1 cellular context compared by ENCODE assay signal in the genomic region with DNA sequence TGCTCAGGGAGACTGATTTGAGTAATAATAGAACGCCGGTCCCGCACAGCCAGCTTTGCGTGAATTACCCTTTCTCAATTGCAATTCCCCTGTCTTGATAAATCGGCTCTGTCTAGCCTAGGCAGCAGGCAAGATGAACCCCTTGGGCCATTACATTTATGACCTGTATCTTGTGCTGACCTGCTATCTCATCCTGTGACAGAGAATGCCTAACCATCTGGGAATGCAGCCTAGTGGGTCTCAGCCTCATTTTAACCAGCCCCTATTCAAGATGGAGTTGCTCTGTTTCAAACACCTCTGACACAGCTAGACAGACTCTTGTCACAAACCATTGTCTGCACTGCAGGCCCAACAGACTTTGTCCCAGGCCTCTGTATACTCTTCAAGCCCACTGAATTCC.
TF ChIP-seq lines count a peak whose summit lies in the region.

No MANE protein-coding gene starts in this region.

TF ChIP-seq in GM23338, 12 proteins besides CTCF, POLR2A, EP300 and RAD21 (continued from another document):
- TF ChIP-seq, protein P1, sequence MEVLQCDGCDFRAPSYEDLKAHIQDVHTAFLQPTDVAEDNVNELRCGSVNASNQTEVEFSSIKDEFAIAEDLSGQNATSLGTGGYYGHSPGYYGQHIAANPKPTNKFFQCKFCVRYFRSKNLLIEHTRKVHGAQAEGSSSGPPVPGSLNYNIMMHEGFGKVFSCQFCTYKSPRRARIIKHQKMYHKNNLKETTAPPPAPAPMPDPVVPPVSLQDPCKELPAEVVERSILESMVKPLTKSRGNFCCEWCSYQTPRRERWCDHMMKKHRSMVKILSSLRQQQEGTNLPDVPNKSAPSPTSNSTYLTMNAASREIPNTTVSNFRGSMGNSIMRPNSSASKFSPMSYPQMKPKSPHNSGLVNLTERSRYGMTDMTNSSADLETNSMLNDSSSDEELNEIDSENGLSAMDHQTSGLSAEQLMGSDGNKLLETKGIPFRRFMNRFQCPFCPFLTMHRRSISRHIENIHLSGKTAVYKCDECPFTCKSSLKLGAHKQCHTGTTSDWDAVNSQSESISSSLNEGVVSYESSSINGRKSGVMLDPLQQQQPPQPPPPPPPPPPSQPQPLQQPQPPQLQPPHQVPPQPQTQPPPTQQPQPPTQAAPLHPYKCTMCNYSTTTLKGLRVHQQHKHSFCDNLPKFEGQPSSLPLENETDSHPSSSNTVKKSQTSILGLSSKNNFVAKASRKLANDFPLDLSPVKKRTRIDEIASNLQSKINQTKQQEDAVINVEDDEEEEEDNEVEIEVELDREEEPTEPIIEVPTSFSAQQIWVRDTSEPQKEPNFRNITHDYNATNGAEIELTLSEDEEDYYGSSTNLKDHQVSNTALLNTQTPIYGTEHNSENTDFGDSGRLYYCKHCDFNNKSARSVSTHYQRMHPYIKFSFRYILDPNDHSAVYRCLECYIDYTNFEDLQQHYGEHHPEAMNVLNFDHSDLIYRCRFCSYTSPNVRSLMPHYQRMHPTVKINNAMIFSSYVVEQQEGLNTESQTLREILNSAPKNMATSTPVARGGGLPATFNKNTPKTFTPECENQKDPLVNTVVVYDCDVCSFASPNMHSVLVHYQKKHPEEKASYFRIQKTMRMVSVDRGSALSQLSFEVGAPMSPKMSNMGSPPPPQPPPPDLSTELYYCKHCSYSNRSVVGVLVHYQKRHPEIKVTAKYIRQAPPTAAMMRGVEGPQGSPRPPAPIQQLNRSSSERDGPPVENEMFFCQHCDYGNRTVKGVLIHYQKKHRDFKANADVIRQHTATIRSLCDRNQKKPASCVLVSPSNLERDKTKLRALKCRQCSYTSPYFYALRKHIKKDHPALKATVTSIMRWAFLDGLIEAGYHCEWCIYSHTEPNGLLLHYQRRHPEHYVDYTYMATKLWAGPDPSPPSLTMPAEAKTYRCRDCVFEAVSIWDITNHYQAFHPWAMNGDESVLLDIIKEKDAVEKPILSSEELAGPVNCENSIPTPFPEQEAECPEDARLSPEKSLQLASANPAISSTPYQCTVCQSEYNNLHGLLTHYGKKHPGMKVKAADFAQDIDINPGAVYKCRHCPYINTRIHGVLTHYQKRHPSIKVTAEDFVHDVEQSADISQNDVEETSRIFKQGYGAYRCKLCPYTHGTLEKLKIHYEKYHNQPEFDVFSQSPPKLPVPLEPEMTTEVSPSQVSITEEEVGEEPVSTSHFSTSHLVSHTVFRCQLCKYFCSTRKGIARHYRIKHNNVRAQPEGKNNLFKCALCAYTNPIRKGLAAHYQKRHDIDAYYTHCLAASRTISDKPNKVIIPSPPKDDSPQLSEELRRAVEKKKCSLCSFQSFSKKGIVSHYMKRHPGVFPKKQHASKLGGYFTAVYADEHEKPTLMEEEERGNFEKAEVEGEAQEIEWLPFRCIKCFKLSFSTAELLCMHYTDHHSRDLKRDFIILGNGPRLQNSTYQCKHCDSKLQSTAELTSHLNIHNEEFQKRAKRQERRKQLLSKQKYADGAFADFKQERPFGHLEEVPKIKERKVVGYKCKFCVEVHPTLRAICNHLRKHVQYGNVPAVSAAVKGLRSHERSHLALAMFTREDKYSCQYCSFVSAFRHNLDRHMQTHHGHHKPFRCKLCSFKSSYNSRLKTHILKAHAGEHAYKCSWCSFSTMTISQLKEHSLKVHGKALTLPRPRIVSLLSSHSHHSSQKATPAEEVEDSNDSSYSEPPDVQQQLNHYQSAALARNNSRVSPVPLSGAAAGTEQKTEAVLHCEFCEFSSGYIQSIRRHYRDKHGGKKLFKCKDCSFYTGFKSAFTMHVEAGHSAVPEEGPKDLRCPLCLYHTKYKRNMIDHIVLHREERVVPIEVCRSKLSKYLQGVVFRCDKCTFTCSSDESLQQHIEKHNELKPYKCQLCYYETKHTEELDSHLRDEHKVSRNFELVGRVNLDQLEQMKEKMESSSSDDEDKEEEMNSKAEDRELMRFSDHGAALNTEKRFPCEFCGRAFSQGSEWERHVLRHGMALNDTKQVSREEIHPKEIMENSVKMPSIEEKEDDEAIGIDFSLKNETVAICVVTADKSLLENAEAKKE (CRISPR knock-in tag; IDR thresholded peaks at IDR 0.05) = no peak
- TF ChIP-seq EZH2 (IDR thresholded peaks at IDR 0.05; ENCODE audit: low read depth, unreplicated experiment) = no peak
TF ChIP-seq in GM23338: peak in this region for 0.
